8 cellular contexts compared by ENCODE assay signal in the genomic region with DNA sequence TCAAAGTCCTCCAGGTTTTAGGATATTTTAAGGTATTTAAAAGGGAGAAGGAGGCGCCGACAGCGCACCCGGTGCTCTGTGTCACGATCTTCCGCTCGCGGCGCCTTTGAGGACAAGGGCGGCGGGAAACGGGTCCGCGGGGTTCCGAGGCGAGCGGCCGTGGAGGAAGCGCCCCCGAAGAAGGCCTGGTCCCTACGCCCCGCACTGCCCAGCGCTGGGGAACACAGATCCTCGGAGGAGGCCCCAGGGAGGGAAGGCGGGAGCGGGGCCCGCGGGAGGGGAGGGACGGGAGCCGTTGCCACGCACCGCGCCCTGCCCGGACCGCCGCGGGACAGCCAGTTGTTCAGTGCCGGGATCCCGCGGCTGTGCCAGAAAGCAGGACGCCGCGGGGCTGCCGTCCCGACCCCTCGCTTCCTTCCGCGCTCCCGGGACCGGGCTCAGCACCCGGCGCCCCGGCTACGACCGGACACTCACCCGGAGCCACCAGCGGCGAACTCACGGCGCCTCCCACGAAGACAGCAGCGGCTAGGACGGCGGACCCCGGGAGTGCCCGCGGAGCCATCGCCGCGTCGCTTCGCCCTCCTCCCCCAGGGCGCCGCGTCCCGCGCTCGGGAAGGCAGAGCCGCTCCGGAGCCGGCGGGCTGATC. TPM values are rescaled to one million over a fixed set of nuclear protein-coding genes. Genes with fewer than 3 reads are reported as not detected.
DNase-seq lines count a peak whose midpoint lies in the region; ATAC-seq and TF ChIP-seq lines count a peak whose summit lies in the region.

No MANE protein-coding gene starts in this region.

- no peaks in the 10 kb centered on the region for H3K27me3 ChIP-seq in ascending aorta

- DNase-seq in AG08396 (ENCODE audit: low spot score): peak; percentile 62
- peak; percentile 9 for DNase-seq in SK-MEL-5 (ENCODE audit: low read depth, low spot score)
- DNase-seq in ascending aorta (ENCODE audit: low spot score in 2 of 2): peak in 1 of 2 donors; percentile 78
- DNase-seq in stimulated activated CD4-positive, alpha-beta T cell treated with anti-CD3 and anti-CD28 coated beads, Interleukin-12 subunit alpha, Interleukin-12 subunit beta, amount 100 ng/mL, for 48 hours (ENCODE audit: low read depth in 2 of 3, low spot score in 1 of 3): peak; percentile 7 to 34 (median 16)
- DNase-seq in cerebellar nuclear complex (lab: John Stamatoyannopoulos, UW): no peak

- ATAC-seq in GM18861 (IDR thresholded peaks at IDR 0.05; ENCODE audit: unreplicated experiment) (peak; percentile 4), HG03095 (IDR thresholded peaks at IDR 0.05; ENCODE audit: unreplicated experiment) (peak; percentile 13)

- intact Hi-C loops in ascending aorta (cut with DNase I): loop anchor here (2.0 to 10.0 kb wide), 8 partner anchors 19 to 1771 kb away; partner anchors contain the start of genes KLF3, LIAS, PGM2 and RPL9

- H3K27ac ChIP-seq in ascending aorta: peak overlapping the region; percentile 96 to 99

- no peak for TF ChIP-seq CTCF in ascending aorta (IDR thresholded peaks at IDR 0.05)

- H3K9me3 ChIP-seq in ascending aorta (no peaks in the 10 kb centered on the region), iPS-18c (ENCODE audit: control insufficient read depth, insufficient read depth, low read length) (no peaks in the 10 kb centered on the region)

- in situ Hi-C loops in SK-MEL-5 (cut with HindIII; ENCODE audit: low pct_unique_long_range_greater_than_20kb, low sequenced_read_pairs): no loop called here

- H3K4me3 ChIP-seq in ascending aorta: peak overlapping the region; percentile 97 to 100
- peak overlapping the region; percentile 77 for H3K4me3 ChIP-seq in iPS-18c (ENCODE audit: insufficient read depth, low read depth, low read length)

- H3K36me3 ChIP-seq in ascending aorta: no peaks in the 10 kb centered on the region

- H3K4me1 ChIP-seq in ascending aorta: peaks cover 6 to 7% of the 10 kb centered on the region in 2 donors

RNA-seq across cellular contexts. Expression of gene RELL1, which starts 0.3 kb away (rescaled TPM):
- total RNA-seq in SK-MEL-5 (2014; rRNA removed; shearing (Covaris generic)): 33.3 and 40.7 TPM in 2 replicates
- 29.9 and 45.5 TPM in 2 replicates for polyA plus RNA-seq in SK-MEL-5 (2015; cell fraction: cytosol; rRNA removed)
- 7.5 and 8.2 TPM in 2 replicates for polyA plus RNA-seq in SK-MEL-5 (2015; cell fraction: nucleus; rRNA removed)
- total RNA-seq in ascending aorta: 61.5 TPM

Comparison
In these comparisons a context has a peak if more than half of its experiments do, and no peak if none do; other contexts are left out.
1. DNase-seq: peak in AG08396 (single experiment), SK-MEL-5 (single experiment) and stimulated activated CD4-positive, alpha-beta T cell treated with anti-CD3 and anti-CD28 coated beads, Interleukin-12 subunit alpha, Interleukin-12 subunit beta, amount 100 ng/mL, for 48 hours (3 of 3); none in cerebellar nuclear complex (0 of 2).